Comparison of ENCODE assay signal across 7 cellular contexts in genomic region chr16:69754469-69755310, GRCh38.
DNase-seq lines count a peak whose midpoint lies in the region; ATAC-seq, FAIRE-seq and TF ChIP-seq lines count a peak whose summit lies in the region.

Gene NOB1, minus strand, starts transcription at chr16:69754926. Its CDS starts 16 bp downstream, at chr16:69754910.

- peak within 1 kb of the TSS; percentile 98 for H3K4me3 ChIP-seq in retinal pigment epithelial cell (ENCODE audit: low read length)

- peak; percentile 92 for ATAC-seq in HG02981 (IDR thresholded peaks at IDR 0.05; ENCODE audit: unreplicated experiment)

- peak; percentile 92 for DNase-seq in GM18507 (ENCODE audit: extremely low spot score, insufficient read length, low read depth)
- DNase-seq in NCI-H2029 treated with DMSO at 0.1 percent for 48 hours (lab: John Stamatoyannopoulos, UW): peak; percentile 51
- DNase-seq in T-helper 9 cell: peak; percentile 94
- peak; percentile 99 for DNase-seq in astrocyte of the hippocampus (ENCODE audit: low read depth, low spot score)
- DNase-seq in hippocampal formation (lab: John Stamatoyannopoulos, UW): peak; percentile 95
- DNase-seq in retinal pigment epithelial cell (ENCODE audit: low read depth): peak; percentile 75

- peak; percentile 95 for TF ChIP-seq CTCF in retinal pigment epithelial cell (conservative IDR thresholded peaks at IDR 0.05; ENCODE audit: low read depth, low read length)

- FAIRE-seq in GM18507 (lab: Jason Lieb, UNC): peak; percentile 88

Comparison
In these comparisons a context has a peak if more than half of its experiments do, and no peak if none do; other contexts are left out.
1. Peak in every context shown above with its lines: DNase-seq, ATAC-seq and H3K4me3 ChIP-seq.